Comparison of ENCODE assay signal across 14 cellular contexts in genomic region chr2:178190938-178191910, GRCh38. TPM values are rescaled to one million over a fixed set of nuclear protein-coding genes. Genes with fewer than 3 reads are reported as not detected.
DNase-seq lines count a peak whose midpoint lies in the region; ATAC-seq and TF ChIP-seq lines count a peak whose summit lies in the region.
"Had no signal": no experiment of that assay in that cellular context is flagged by ENCODE, and none has a peak within 500 bp of the region (broad histone marks: within the 10 kb centered on the region; RNA-seq: fewer than 3 reads in every experiment).

No MANE protein-coding gene starts in this region.

- TF ChIP-seq CTCF in GM23338 (conservative IDR thresholded peaks at IDR 0.05; ENCODE audit: low read depth in 2 of 2) (no peak), liver (IDR thresholded peaks at IDR 0.05; ENCODE audit: low read depth, low read length, missing input control) (no peak), transverse colon (IDR thresholded peaks at IDR 0.05) (no peak)

- no peak overlapping the region for H3K4me3 Mint-ChIP-seq in GM23338
- peak overlapping the region; percentile 26 for H3K4me3 Mint-ChIP-seq in T-helper 2 cell treated with Interferon-gamma antibody and Interleukin-4, amounts not matched to agents 5 μg/mL and 100 μg/mL, for 36 hours

- H3K9me3 ChIP-seq in liver (ENCODE audit: control insufficient read depth in 4 of 4, low read length in 3 of 4) = no peaks in the 10 kb centered on the region
- H3K9me3 ChIP-seq in transverse colon = no peaks in the 10 kb centered on the region
- H3K9me3 ChIP-seq: right atrium auricular region had no signal

- H3K27me3 ChIP-seq in GM23338 (ENCODE audit: insufficient read depth) (peaks cover 49% of the 10 kb centered on the region), liver (ENCODE audit: control insufficient read depth in 4 of 4, insufficient read depth in 4 of 4, low read length in 3 of 4) (no peaks in the 10 kb centered on the region), transverse colon (peaks cover 31% of the 10 kb centered on the region)
- H3K27me3 ChIP-seq: right atrium auricular region had no signal

- H3K4me1 Mint-ChIP-seq in GM23338 = peaks cover 15% of the 10 kb centered on the region
- H3K4me1 Mint-ChIP-seq in T-helper 2 cell treated with Interferon-gamma antibody and Interleukin-4, amounts not matched to agents 5 μg/mL and 100 μg/mL, for 36 hours (ENCODE audit: low read depth) = peaks cover 13% of the 10 kb centered on the region

- intact Hi-C loops in transverse colon (cut with DNase I; ENCODE audit: low total_unique reads) = no loop called here

- no peak overlapping the region for H3K27ac ChIP-seq in GM23338 (ENCODE audit: low read depth)
- H3K27ac ChIP-seq in liver (ENCODE audit: low read depth in 1 of 2, low read length in 2 of 2) = no peak overlapping the region
- H3K27ac ChIP-seq in transverse colon = no peak overlapping the region
- H3K27ac ChIP-seq: 22Rv1, right atrium auricular region had no signal

- no peak overlapping the region for H3K4me3 ChIP-seq in GM23338
- H3K4me3 ChIP-seq in liver (ENCODE audit: low read depth in 1 of 3, low read length in 3 of 3) = no peak overlapping the region
- no peak overlapping the region for H3K4me3 ChIP-seq in transverse colon
- H3K4me3 ChIP-seq: right atrium auricular region had no signal

- 0 out of 2 replicates have a peak overlapping the region, but pooled peaks have one; percentile 16 for H2AFZ ChIP-seq in GM23338

- no peak for TF ChIP-seq EP300 in transverse colon (IDR thresholded peaks at IDR 0.05; ENCODE audit: low read depth)

- no peak for ATAC-seq in GM23338
- ATAC-seq: activated CD4-positive, CD25-positive, alpha-beta regulatory T cell treated with anti-CD3 and anti-CD28 coated beads, Interleukin-2, amount 50 U/mL, for 24 hours had no signal

- H3K4me1 ChIP-seq in GM23338 (ENCODE audit: insufficient read depth) (peaks cover 15% of the 10 kb centered on the region), liver (ENCODE audit: control insufficient read depth in 4 of 4, insufficient read depth in 4 of 4, low read length in 3 of 4) (peaks cover 0 to 20% (median 13%) of the 10 kb centered on the region in 4 donors), transverse colon (peaks cover 0 to 17% (median 9%) of the 10 kb centered on the region in 4 donors)

- peaks cover 5% of the 10 kb centered on the region; the same call in 1 of the 2 replicates for H3F3A ChIP-seq in GM23338 (replicated peaks; ENCODE audit: low read depth)

- peaks cover 6% of the 10 kb centered on the region; the same call in 1 of the 2 replicates for H4K20me1 ChIP-seq in GM23338 (replicated peaks; ENCODE audit: insufficient read depth)

- no peak for TF ChIP-seq POLR2A in transverse colon (IDR thresholded peaks at IDR 0.05)

- TF ChIP-seq RAD21 in liver (IDR thresholded peaks at IDR 0.05) = peak in 1 of 2 donors; percentile 10

- H3K27ac Mint-ChIP-seq in GM23338 = no peak overlapping the region
- H3K27ac Mint-ChIP-seq in T-helper 2 cell treated with Interferon-gamma antibody and Interleukin-4, amounts not matched to agents 5 μg/mL and 100 μg/mL, for 36 hours = peak overlapping the region; percentile 78

- peaks cover 32% of the 10 kb centered on the region for H3K27me3 Mint-ChIP-seq in GM23338 (ENCODE audit: insufficient read depth, low read depth, poor library complexity)
- H3K27me3 Mint-ChIP-seq in T-helper 2 cell treated with Interferon-gamma antibody and Interleukin-4, amounts not matched to agents 5 μg/mL and 100 μg/mL, for 36 hours (ENCODE audit: low read depth) = peaks cover 42% of the 10 kb centered on the region

- WGBS in liver = 60% methylated on average over 10 of the region's 10 CpGs
- 59 to 65% methylated on average over 10 of the region's 10 CpGs for WGBS in transverse colon (ENCODE audit: low coverage in 1 of 2), 2 donors

- DNase-seq in DMS53 (lab: John Stamatoyannopoulos, UW) (peak; percentile 45), DMS53 treated with DMSO at 0.1 percent for 48 hours (lab: John Stamatoyannopoulos, UW; ENCODE audit: unreplicated experiment) (no peak), GM23338 (ENCODE audit: low spot score) (no peak), inferior parietal cortex (ENCODE audit: extremely low spot score) (no peak), transverse colon (no peak), NCI-H2196 (lab: John Stamatoyannopoulos, UW; ENCODE audit: unreplicated experiment) (no peak)
- no peak for DNase-seq in T-helper 2 cell treated with Interferon-gamma antibody and Interleukin-4, amounts not matched to agents 5 μg/mL and 100 μg/mL, for 36 hours (ENCODE audit: low spot score)
- DNase-seq: NCI-H524 treated with DMSO at 0.1 percent for 48 hours, SHP77, substantia nigra had no signal

- no peaks in the 10 kb centered on the region for H3K9me2 ChIP-seq in GM23338 (ENCODE audit: insufficient read depth)

- in situ Hi-C loops in transverse colon (cut with MboI; ENCODE audit: low pct_ligation_motif_present in 1 of 4, low pct_unique_long_range_greater_than_20kb in 1 of 4, low sequenced_read_pairs in 3 of 4) = no loop called here

- no peaks in the 10 kb centered on the region for H3K36me3 Mint-ChIP-seq in GM23338 (ENCODE audit: low read depth)
- no peaks in the 10 kb centered on the region for H3K36me3 Mint-ChIP-seq in T-helper 2 cell treated with Interferon-gamma antibody and Interleukin-4, amounts not matched to agents 5 μg/mL and 100 μg/mL, for 36 hours (ENCODE audit: low read depth)

- H3K79me2 ChIP-seq in GM23338 (replicated peaks; ENCODE audit: insufficient read depth) = no peaks in the 10 kb centered on the region

- H3K4me2 ChIP-seq in GM23338 = no peak overlapping the region

- H3K36me3 ChIP-seq in GM23338 (ENCODE audit: insufficient read depth) (no peaks in the 10 kb centered on the region), liver (ENCODE audit: control insufficient read depth in 4 of 4, insufficient read depth in 3 of 4, low read depth in 1 of 4, low read length in 3 of 4) (no peaks in the 10 kb centered on the region), transverse colon (no peaks in the 10 kb centered on the region)
- H3K36me3 ChIP-seq: right atrium auricular region had no signal

- no peaks in the 10 kb centered on the region for H3K9me3 Mint-ChIP-seq in GM23338
- H3K9me3 Mint-ChIP-seq in T-helper 2 cell treated with Interferon-gamma antibody and Interleukin-4, amounts not matched to agents 5 μg/mL and 100 μg/mL, for 36 hours = no peaks in the 10 kb centered on the region

- H3K9ac ChIP-seq in liver (ENCODE audit: low read depth in 1 of 2, low read length in 2 of 2) = no peak overlapping the region

TF ChIP-seq in GM23338, 12 proteins besides CTCF, POLR2A, EP300 and RAD21 (continues in another document):
- TF ChIP-seq REST (IDR thresholded peaks at IDR 0.05; ENCODE audit: unreplicated experiment) (no peak), CREB1 (CRISPR knock-in tag; IDR thresholded peaks at IDR 0.05; ENCODE audit: low read depth) (no peak)

TF ChIP-seq in liver, 16 proteins besides CTCF, POLR2A, EP300 and RAD21:
- no peak for TF ChIP-seq NR2F2 (IDR thresholded peaks at IDR 0.05)
- TF ChIP-seq SP1 (IDR thresholded peaks at IDR 0.05) = peak; percentile 32
- no peak for TF ChIP-seq GABPA (IDR thresholded peaks at IDR 0.05 in 1 of 2, conservative IDR thresholded peaks at IDR 0.05 in 1 of 2)
- peak; percentile 18 to 52 for TF ChIP-seq HNF4A (conservative IDR thresholded peaks at IDR 0.05)
- TF ChIP-seq REST (IDR thresholded peaks at IDR 0.05) = no peak
- TF ChIP-seq MAX (IDR thresholded peaks at IDR 0.05) = no peak
- no peak for TF ChIP-seq HNF4G (IDR thresholded peaks at IDR 0.05)

RNA-seq across cellular contexts. Expression of gene OSBPL6, which starts 3.1 kb away (rescaled TPM):
- total RNA-seq in GM23338 (2014; rRNA removed; shearing (Covaris generic)) = 7.9 and 8.5 TPM in 2 replicates
- 4.5 and 6.0 TPM in 2 replicates for polyA plus RNA-seq in GM23338 (2016; fragmentation: Nextera tagmentation; extraction: Ambion mirVana)
- 1 to 10 TPM; 2.3 to 3.3 TPM for total RNA-seq in liver
- polyA plus RNA-seq in liver = 1 to 10 TPM; 1.3 to 2.0 TPM
- total RNA-seq in transverse colon = 1 to 10 TPM in 3 of 4 donors, under 1 TPM in 1; 0.95 to 4.0 (median 2.5) TPM
